In the genomic region with DNA sequence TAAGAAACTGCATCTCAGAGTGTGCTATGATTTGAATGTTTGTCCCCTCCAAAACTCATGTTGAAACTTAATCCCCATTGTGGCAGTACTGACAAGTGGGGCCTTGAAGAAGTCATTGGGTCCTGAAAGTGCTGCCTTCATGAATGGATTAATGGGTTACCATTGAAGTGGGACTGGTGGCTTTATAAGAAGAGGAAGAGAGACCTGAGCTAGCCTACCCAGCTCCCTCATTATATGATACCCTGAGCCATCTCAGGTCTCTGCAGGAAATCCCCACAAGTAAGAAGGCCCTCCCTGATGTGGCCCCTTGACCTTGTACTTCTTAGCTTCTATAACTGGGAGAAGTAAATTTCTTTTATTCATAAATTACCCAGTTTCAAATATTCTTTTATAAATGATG, we compare ENCODE assay signal across 10 cellular contexts.
"Had no signal": no experiment of that assay in that cellular context is flagged by ENCODE, and none has a peak within 500 bp of the region (broad histone marks: within the 10 kb centered on the region; RNA-seq: fewer than 3 reads in every experiment).

No MANE protein-coding gene starts in this region.

- H3K4me1 ChIP-seq: HAP-1 had no signal

- H3K9me3 ChIP-seq: HAP-1 had no signal

- DNase-seq: GM23248, GOT3, H7, HFFc6, IMR-90, KG1 had no signal

- H2AFZ ChIP-seq: GM23248 had no signal

- FAIRE-seq: K562 had no signal

- H3K36me3 ChIP-seq: HAP-1 had no signal

- H3K27ac ChIP-seq: GM23248, HL-60 had no signal

- H3K4me3 ChIP-seq: GM23248, HAP-1, K562 had no signal

- H3K9ac ChIP-seq: GM23248 had no signal

- ATAC-seq: HCT116, K562 had no signal
